In genomic region chr2:25213229-25213628, GRCh38 we compare ENCODE assay signal across 17 cellular contexts. TPM values are rescaled to one million over a fixed set of nuclear protein-coding genes. Genes with fewer than 3 reads are reported as not detected.
DNase-seq lines count a peak whose midpoint lies in the region; ATAC-seq and TF ChIP-seq lines count a peak whose summit lies in the region.
"Had no signal": no experiment of that assay in that cellular context is flagged by ENCODE, and none has a peak within 500 bp of the region (broad histone marks: within the 10 kb centered on the region; RNA-seq: fewer than 3 reads in every experiment).

No MANE protein-coding gene starts in this region.

- peaks cover 40% of the 10 kb centered on the region for H3K4me1 Mint-ChIP-seq in activated CD8-positive, alpha-beta T cell treated with anti-CD3 and anti-CD28 coated beads, Interleukin-2, amount 10 ng/mL, durations not matched to agents 7 days and 5 days (ENCODE audit: low read depth)
- H3K4me1 Mint-ChIP-seq in activated CD8-positive, alpha-beta T cell treated with anti-CD3 and anti-CD28 coated beads for 36 hours (ENCODE audit: low read depth): peaks cover 24% of the 10 kb centered on the region
- peaks cover 39 to 65% (median 54%) of the 10 kb centered on the region in 3 donors for H3K4me1 Mint-ChIP-seq in naive B cell
- peaks cover 21% of the 10 kb centered on the region for H3K4me1 Mint-ChIP-seq in stimulated activated effector memory CD8-positive, alpha-beta T cell treated with anti-CD3 and anti-CD28 coated beads, Interleukin-12 subunit alpha, Interleukin-12 subunit beta, amount 100 ng/mL, for 72 hours

- H3K9me3 ChIP-seq in NT2/D1 (ENCODE audit: insufficient read depth, low read length): no peaks in the 10 kb centered on the region

- H3K4me3 ChIP-seq in NT2/D1 (ENCODE audit: insufficient read length, low read depth): no peak overlapping the region

- intact Hi-C loops in activated CD8-positive, alpha-beta T cell treated with anti-CD3 and anti-CD28 coated beads for 36 hours (cut with micrococcal nuclease): no loop called here

- H3K9ac ChIP-seq in NT2/D1 (ENCODE audit: insufficient read length, low read depth): peak overlapping the region; percentile 32

- H3K4me1 ChIP-seq in NT2/D1 (ENCODE audit: insufficient read depth, insufficient read length): no peaks in the 10 kb centered on the region

- CTCF ChIA-PET in activated CD8-positive, alpha-beta T cell treated with anti-CD3 and anti-CD28 coated beads, Interleukin-2, amount 10 ng/mL, durations not matched to agents 7 days and 5 days (lab: Charles Lee): no interaction called here
- CTCF ChIA-PET in activated CD8-positive, alpha-beta T cell treated with anti-CD3 and anti-CD28 coated beads for 36 hours (lab: Charles Lee): interaction anchor here (1.2 kb wide), 1 partner anchor 16 kb away, joined by 4 read pairs; no protein-coding TSS in a partner anchor

- no peak overlapping the region for H3K4me3 Mint-ChIP-seq in activated CD8-positive, alpha-beta T cell treated with anti-CD3 and anti-CD28 coated beads, Interleukin-2, amount 10 ng/mL, durations not matched to agents 7 days and 5 days
- no peak overlapping the region for H3K4me3 Mint-ChIP-seq in activated CD8-positive, alpha-beta T cell treated with anti-CD3 and anti-CD28 coated beads for 36 hours
- H3K4me3 Mint-ChIP-seq in naive B cell: peak overlapping the region in 2 of 8 donors; percentile 51 to 62
- H3K4me3 Mint-ChIP-seq in stimulated activated effector memory CD8-positive, alpha-beta T cell treated with anti-CD3 and anti-CD28 coated beads, Interleukin-12 subunit alpha, Interleukin-12 subunit beta, amount 100 ng/mL, for 72 hours: no peak overlapping the region

- ATAC-seq in activated CD8-positive, alpha-beta T cell treated with anti-CD3 and anti-CD28 coated beads, Interleukin-2, amount 10 ng/mL, durations not matched to agents 7 days and 5 days: no peak
- no peak for ATAC-seq in activated CD8-positive, alpha-beta T cell treated with anti-CD3 and anti-CD28 coated beads for 36 hours
- ATAC-seq in naive B cell (ENCODE audit: low read depth in 2 of 2) (no peak), HG03354 (IDR thresholded peaks at IDR 0.05; ENCODE audit: poor library complexity, severe bottlenecking, unreplicated experiment) (no peak)
- ATAC-seq in stimulated activated effector memory CD8-positive, alpha-beta T cell treated with anti-CD3 and anti-CD28 coated beads, Interleukin-12 subunit alpha, Interleukin-12 subunit beta, amount 100 ng/mL, for 72 hours: no peak
- ATAC-seq: Right ventricle myocardium inferior had no signal

- H3K36me3 Mint-ChIP-seq in activated CD8-positive, alpha-beta T cell treated with anti-CD3 and anti-CD28 coated beads, Interleukin-2, amount 10 ng/mL, durations not matched to agents 7 days and 5 days (ENCODE audit: low read depth): no peaks in the 10 kb centered on the region
- no peaks in the 10 kb centered on the region for H3K36me3 Mint-ChIP-seq in activated CD8-positive, alpha-beta T cell treated with anti-CD3 and anti-CD28 coated beads for 36 hours (ENCODE audit: low read depth)
- H3K36me3 Mint-ChIP-seq in naive B cell: no peaks in the 10 kb centered on the region
- H3K36me3 Mint-ChIP-seq in stimulated activated effector memory CD8-positive, alpha-beta T cell treated with anti-CD3 and anti-CD28 coated beads, Interleukin-12 subunit alpha, Interleukin-12 subunit beta, amount 100 ng/mL, for 72 hours: no peaks in the 10 kb centered on the region

- peak overlapping the region; percentile 6 for H3K27ac Mint-ChIP-seq in activated CD8-positive, alpha-beta T cell treated with anti-CD3 and anti-CD28 coated beads, Interleukin-2, amount 10 ng/mL, durations not matched to agents 7 days and 5 days
- no peak overlapping the region for H3K27ac Mint-ChIP-seq in activated CD8-positive, alpha-beta T cell treated with anti-CD3 and anti-CD28 coated beads for 36 hours
- peak overlapping the region in 4 of 6 donors; percentile 52 to 96 (median 74) for H3K27ac Mint-ChIP-seq in naive B cell
- peak overlapping the region; percentile 24 for H3K27ac Mint-ChIP-seq in stimulated activated effector memory CD8-positive, alpha-beta T cell treated with anti-CD3 and anti-CD28 coated beads, Interleukin-12 subunit alpha, Interleukin-12 subunit beta, amount 100 ng/mL, for 72 hours

- POLR2A ChIA-PET in activated CD8-positive, alpha-beta T cell treated with anti-CD3 and anti-CD28 coated beads, Interleukin-2, amount 10 ng/mL, durations not matched to agents 7 days and 5 days (lab: Charles Lee): no interaction called here
- POLR2A ChIA-PET in activated CD8-positive, alpha-beta T cell treated with anti-CD3 and anti-CD28 coated beads for 36 hours (lab: Charles Lee): interaction anchor here (1.6 kb wide), 1 partner anchor 38 kb away, joined by 5 read pairs; no protein-coding TSS in a partner anchor

- H3K27me3 ChIP-seq in NT2/D1 (ENCODE audit: insufficient read depth, insufficient read length): no peaks in the 10 kb centered on the region

- DNase-seq in activated CD8-positive, alpha-beta T cell treated with anti-CD3 and anti-CD28 coated beads, Interleukin-2, amount 10 ng/mL, durations not matched to agents 7 days and 5 days: no peak
- DNase-seq in activated CD8-positive, alpha-beta T cell treated with anti-CD3 and anti-CD28 coated beads for 36 hours: no peak
- DNase-seq in NT2/D1 (ENCODE audit: low read depth, low spot score) (no peak), naive B cell (no peak), NCI-H187 treated with DMSO at 0.1 percent for 48 hours (lab: John Stamatoyannopoulos, UW) (no peak), AG08396 (ENCODE audit: low spot score) (no peak)
- DNase-seq in stimulated activated effector memory CD8-positive, alpha-beta T cell treated with anti-CD3 and anti-CD28 coated beads, Interleukin-12 subunit alpha, Interleukin-12 subunit beta, amount 100 ng/mL, for 72 hours (ENCODE audit: low spot score in 2 of 2): no peak
- DNase-seq: 8988T, AML-193, NCI-H1105, NCI-H2081, NCI-H2171, NCI-H524 treated with DMSO at 0.1 percent for 48 hours, NCI-H82 had no signal

- no peaks in the 10 kb centered on the region for H3K9me3 Mint-ChIP-seq in activated CD8-positive, alpha-beta T cell treated with anti-CD3 and anti-CD28 coated beads, Interleukin-2, amount 10 ng/mL, durations not matched to agents 7 days and 5 days (ENCODE audit: insufficient read depth)
- H3K9me3 Mint-ChIP-seq in activated CD8-positive, alpha-beta T cell treated with anti-CD3 and anti-CD28 coated beads for 36 hours: no peaks in the 10 kb centered on the region
- no peaks in the 10 kb centered on the region for H3K9me3 Mint-ChIP-seq in naive B cell
- no peaks in the 10 kb centered on the region for H3K9me3 Mint-ChIP-seq in stimulated activated effector memory CD8-positive, alpha-beta T cell treated with anti-CD3 and anti-CD28 coated beads, Interleukin-12 subunit alpha, Interleukin-12 subunit beta, amount 100 ng/mL, for 72 hours

- TF ChIP-seq CTCF in activated CD8-positive, alpha-beta T cell treated with anti-CD3 and anti-CD28 coated beads for 36 hours (IDR thresholded peaks at IDR 0.05): no peak

- no peaks in the 10 kb centered on the region for H3K36me3 ChIP-seq in NT2/D1 (ENCODE audit: insufficient read depth, insufficient read length, low read length)

- H3K27me3 Mint-ChIP-seq in activated CD8-positive, alpha-beta T cell treated with anti-CD3 and anti-CD28 coated beads, Interleukin-2, amount 10 ng/mL, durations not matched to agents 7 days and 5 days (ENCODE audit: low read depth): no peaks in the 10 kb centered on the region
- no peaks in the 10 kb centered on the region for H3K27me3 Mint-ChIP-seq in activated CD8-positive, alpha-beta T cell treated with anti-CD3 and anti-CD28 coated beads for 36 hours
- H3K27me3 Mint-ChIP-seq in naive B cell: no peaks in the 10 kb centered on the region

RNA-seq across cellular contexts. Expression of gene POMC, which starts 44.8 kb away (rescaled TPM):
- total RNA-seq in activated CD8-positive, alpha-beta T cell treated with anti-CD3 and anti-CD28 coated beads, Interleukin-2, amount 10 ng/mL, durations not matched to agents 7 days and 5 days: 1 to 10 TPM; 2.1 to 3.4 TPM
- 1 to 10 TPM; 5.1 to 5.5 TPM for total RNA-seq in activated CD8-positive, alpha-beta T cell treated with anti-CD3 and anti-CD28 coated beads for 36 hours
- polyA plus RNA-seq in naive B cell (ENCODE audit: low read depth in 6 of 6): 10 to 100 TPM in 2 of 6 donors, 1 to 10 TPM in 4; 5.6 to 14.6 (median 7.5) TPM
- total RNA-seq: SK-MEL-5 had no signal
